ENCODE assay signal across 33 cellular contexts in genomic region chr9:14731294-14731981, GRCh38. TPM values are rescaled to one million over a fixed set of nuclear protein-coding genes. Genes with fewer than 3 reads are reported as not detected.
"Had no signal": no experiment of that assay in that cellular context is flagged by ENCODE, and none has a peak within 500 bp of the region (broad histone marks: within the 10 kb centered on the region; RNA-seq: fewer than 3 reads in every experiment).

No MANE protein-coding gene starts in this region.

- H3K27me3 ChIP-seq: ascending aorta, cardiac muscle cell had no signal

- DNase-seq: activated CD4-positive, alpha-beta memory T cell treated with anti-CD3 and anti-CD28 coated beads, Interleukin-2, amount 10 ng/mL, durations not matched to agents 7 days and 5 days; activated CD4-positive, alpha-beta T cell treated with anti-CD3 and anti-CD28 coated beads for 1 hour; activated CD4-positive, alpha-beta T cell treated with anti-CD3 and anti-CD28 coated beads for 36 hours; activated CD4-positive, alpha-beta T cell treated with anti-CD3 and anti-CD28 coated beads for 48 hours; activated CD4-positive, alpha-beta T cell treated with anti-CD3 and anti-CD28 coated beads, Interleukin-2, amount 10 ng/mL, durations not matched to agents 7 days and 5 days; activated CD4-positive, alpha-beta T cell treated with anti-CD3 and anti-CD28 coated beads, Interleukin-2, amount 50 U/mL, for 48 hours; activated CD4-positive, CD25-positive, alpha-beta regulatory T cell; activated CD8-positive, alpha-beta memory T cell treated with anti-CD3 and anti-CD28 coated beads for 24 hours; activated CD8-positive, alpha-beta memory T cell treated with anti-CD3 and anti-CD28 coated beads, Interleukin-2, amount 10 ng/mL, durations not matched to agents 7 days and 5 days; activated CD8-positive, alpha-beta memory T cell treated with anti-CD3 and anti-CD28 coated beads, Interleukin-2, amount 50 U/mL, for 48 hours; activated CD8-positive, alpha-beta T cell treated with anti-CD3 and anti-CD28 coated beads, Interleukin-2, amount 10 ng/mL, durations not matched to agents 7 days and 5 days; activated effector memory CD4-positive, alpha-beta T cell treated with Interleukin-2 at 50 U/mL for 16 hours; activated gamma-delta T cell; activated naive CD4-positive, alpha-beta T cell treated with anti-CD3 and anti-CD28 coated beads, Interleukin-2, amount 10 ng/mL, durations not matched to agents 7 days and 5 days; activated naive CD4-positive, alpha-beta T cell treated with Interleukin-2 at 50 U/mL for 16 hours; activated naive CD8-positive, alpha-beta T cell treated with anti-CD3 and anti-CD28 coated beads, Interleukin-2, amount 10 ng/mL, durations not matched to agents 7 days and 5 days; activated naive CD8-positive, alpha-beta T cell treated with anti-CD3 and anti-CD28 coated beads, Interleukin-2, amount 50 U/mL, for 24 hours; activated T-cell treated with anti-CD3 and anti-CD28 coated beads, Interleukin-2, amount 50 U/mL, for 24 hours; activated T-cell treated with anti-CD3 and anti-CD28 coated beads, Interleukin-2, amount 50 U/mL, for 48 hours; amygdala; caudate nucleus; T-cell; T-helper 17 cell; WERI-Rb-1 had no signal

- ATAC-seq: activated CD4-positive, alpha-beta T cell treated with anti-CD3 and anti-CD28 coated beads for 36 hours; activated CD4-positive, CD25-positive, alpha-beta regulatory T cell treated with anti-CD3 and anti-CD28 coated beads, Interleukin-2, amount 50 U/mL, for 24 hours; activated CD8-positive, alpha-beta memory T cell treated with anti-CD3 and anti-CD28 coated beads, Interleukin-2, amount 10 ng/mL, durations not matched to agents 7 days and 5 days; activated CD8-positive, alpha-beta T cell treated with anti-CD3 and anti-CD28 coated beads, Interleukin-2, amount 10 ng/mL, durations not matched to agents 7 days and 5 days; activated naive CD8-positive, alpha-beta T cell treated with anti-CD3 and anti-CD28 coated beads, Interleukin-2, amount 50 U/mL, for 24 hours; T-cell; T-helper 17 cell; WTC11 had no signal

- H3K36me3 ChIP-seq: ascending aorta, WERI-Rb-1 had no signal

- H3K9me3 ChIP-seq: ascending aorta had no signal

- H3K27ac ChIP-seq: ascending aorta, cardiac muscle cell, WERI-Rb-1 had no signal

- H3K4me3 ChIP-seq: ascending aorta, cardiac muscle cell had no signal

- H3K4me1 ChIP-seq: ascending aorta had no signal

RNA-seq across cellular contexts. Expression of gene CER1, which starts 8.9 kb away (rescaled TPM):
- total RNA-seq: activated CD4-positive, alpha-beta memory T cell treated with anti-CD3 and anti-CD28 coated beads, Interleukin-2, amount 10 ng/mL, durations not matched to agents 7 days and 5 days; activated CD4-positive, alpha-beta T cell treated with anti-CD3 and anti-CD28 coated beads for 36 hours; activated CD4-positive, alpha-beta T cell treated with anti-CD3 and anti-CD28 coated beads, Interleukin-2, amount 10 ng/mL, durations not matched to agents 7 days and 5 days; activated CD8-positive, alpha-beta memory T cell treated with anti-CD3 and anti-CD28 coated beads, Interleukin-2, amount 10 ng/mL, durations not matched to agents 7 days and 5 days; activated CD8-positive, alpha-beta T cell treated with anti-CD3 and anti-CD28 coated beads, Interleukin-2, amount 10 ng/mL, durations not matched to agents 7 days and 5 days; activated naive CD8-positive, alpha-beta T cell treated with anti-CD3 and anti-CD28 coated beads, Interleukin-2, amount 10 ng/mL, durations not matched to agents 7 days and 5 days; activated T-helper 2 cell treated with anti-CD3 and anti-CD28 coated beads, Interferon-gamma antibody, Interleukin-2, Interleukin-4, amounts not matched to agents 10 μg/mL and 5 μg/mL and 100 μg/mL, durations not matched to agents 14 hours and 24 hours and 36 hours; ascending aorta; bronchial epithelial cell; T-cell; T-helper 1 cell treated with Interleukin-12 subunit alpha and Interleukin-12 subunit beta and Interleukin-4 antibody, amounts not matched to agents 30 ng/mL and 1 ng/mL, for 36 hours; T-helper 17 cell; T-helper 2 cell treated with Interferon-gamma antibody and Interleukin-4, amounts not matched to agents 100 ng/mL and 5 ng/mL, for 36 hours had no signal
- polyA plus RNA-seq: adipose tissue had no signal
